Comparison of ENCODE assay signal across 19 cellular contexts in genomic region chr13:64855506-64855905, GRCh38.
A peak's percentile ranks its signal among the peaks of the same experiment; 100 is the strongest.
DNase-seq lines count a peak whose midpoint lies in the region; ATAC-seq and TF ChIP-seq lines count a peak whose summit lies in the region.
"Had no signal": no experiment of that assay in that cellular context is flagged by ENCODE, and none has a peak within 500 bp of the region (broad histone marks: within the 10 kb centered on the region; RNA-seq: fewer than 3 reads in every experiment).

No MANE protein-coding gene starts in this region.

- H3K9me3 ChIP-seq in cardiac muscle cell (ENCODE audit: low read depth), result no peaks in the 10 kb centered on the region
- no peaks in the 10 kb centered on the region for H3K9me3 ChIP-seq in SU-DHL-6 (ENCODE audit: insufficient read depth, low read length)
- no peaks in the 10 kb centered on the region for H3K9me3 ChIP-seq in tibial artery

- ATAC-seq in left ventricle myocardium superior, result no peak
- ATAC-seq in GM19467 (IDR thresholded peaks at IDR 0.05; ENCODE audit: unreplicated experiment), result no peak
- ATAC-seq: GM12878, mucosa of descending colon, right cardiac atrium had no signal

- intact Hi-C loops in left ventricle myocardium superior (cut with micrococcal nuclease) (no loop called here), tibial artery (cut with DNase I; ENCODE audit: low total_unique reads) (no loop called here)

- peak overlapping the region; percentile 66 for H2AFZ ChIP-seq in SU-DHL-6 (ENCODE audit: low read depth, low read length, severe bottlenecking)

- no peaks in the 10 kb centered on the region for H3K79me2 ChIP-seq in SU-DHL-6 (ENCODE audit: insufficient read depth, low read length)

- no peaks in the 10 kb centered on the region for H3F3A ChIP-seq in SU-DHL-6 (ENCODE audit: insufficient read depth)

- H4K20me1 ChIP-seq in SU-DHL-6 (ENCODE audit: low read depth, low read length), result no peaks in the 10 kb centered on the region

- H3K4me1 ChIP-seq in cardiac muscle cell (ENCODE audit: low read depth) (no peaks in the 10 kb centered on the region), tibial artery (no peaks in the 10 kb centered on the region)

- no peaks in the 10 kb centered on the region for H3K9me2 ChIP-seq in SU-DHL-6 (replicated peaks; ENCODE audit: insufficient read depth, low read length)

- H3K4me3 ChIP-seq in cardiac muscle cell (no peak overlapping the region), SU-DHL-6 (ENCODE audit: insufficient read depth, low read length, poor library complexity, severe bottlenecking) (no peak overlapping the region), fibroblast of mammary gland (ENCODE audit: control insufficient read depth, low read depth, low read length) (no peak overlapping the region), tibial artery (no peak overlapping the region)
- H3K4me3 ChIP-seq: GM12878, mucosa of descending colon had no signal

- H3K27ac ChIP-seq in cardiac muscle cell (no peak overlapping the region), SU-DHL-6 (ENCODE audit: low read depth, low read length) (no peak overlapping the region), tibial artery (no peak overlapping the region)
- H3K27ac ChIP-seq: VCaP had no signal

- peak; percentile 23 to 65 for DNase-seq in cardiac muscle cell (ENCODE audit: low read depth in 1 of 2, low spot score in 1 of 2)
- no peak for DNase-seq in left ventricle myocardium superior
- peak; percentile 1 for DNase-seq in fibroblast of mammary gland (ENCODE audit: low read depth)
- DNase-seq in tibial artery, result no peak
- DNase-seq in CD1c-positive myeloid dendritic cell (ENCODE audit: extremely low spot score), result no peak
- no peak for DNase-seq in T-helper 2 cell
- DNase-seq: activated CD4-positive, alpha-beta memory T cell treated with anti-CD3 and anti-CD28 coated beads for 36 hours; activated T-cell treated with anti-CD3 and anti-CD28 coated beads, Interleukin-2, amount 50 U/mL, for 24 hours; COR-L47; kidney glomerular epithelial cell; mucosa of descending colon; NCI-H774; nucleus accumbens; right cardiac atrium; RPMI8226 had no signal

- H3K36me3 ChIP-seq in cardiac muscle cell (no peaks in the 10 kb centered on the region), SU-DHL-6 (ENCODE audit: low read length) (no peaks in the 10 kb centered on the region), tibial artery (no peaks in the 10 kb centered on the region)

- H3K4me2 ChIP-seq in SU-DHL-6 (ENCODE audit: low read depth, low read length, poor library complexity, severe bottlenecking), result no peak overlapping the region

- H3K9ac ChIP-seq in SU-DHL-6 (ENCODE audit: low read length), result no peak overlapping the region

- H3K27me3 ChIP-seq in cardiac muscle cell (no peaks in the 10 kb centered on the region), SU-DHL-6 (ENCODE audit: low read length) (no peaks in the 10 kb centered on the region), tibial artery (no peaks in the 10 kb centered on the region)

- TF ChIP-seq CTCF in cardiac muscle cell (IDR thresholded peaks at IDR 0.05; ENCODE audit: low read depth, low read length), result no peak
- TF ChIP-seq CTCF in SU-DHL-6 (IDR thresholded peaks at IDR 0.05; ENCODE audit: insufficient read depth, low read length, poor library complexity, severe bottlenecking), result no peak
- TF ChIP-seq CTCF in fibroblast of mammary gland (conservative IDR thresholded peaks at IDR 0.05; ENCODE audit: control insufficient read depth, insufficient read depth, low read depth, low read length), result no peak
- TF ChIP-seq CTCF in tibial artery (IDR thresholded peaks at IDR 0.05), result no peak

Comparison
In these comparisons a context has a peak if more than half of its experiments do, and no peak if none do; other contexts are left out.
1. DNase-seq: peak in cardiac muscle cell (2 of 2) and fibroblast of mammary gland (single experiment); none in left ventricle myocardium superior (single experiment), tibial artery (0 of 2), CD1c-positive myeloid dendritic cell (single experiment) and T-helper 2 cell (0 of 5).